ENCODE assay signal across 8 cellular contexts in genomic region chr4:109434793-109435080, GRCh38. TPM values are rescaled to one million over a fixed set of nuclear protein-coding genes. Genes with fewer than 3 reads are reported as not detected.
DNase-seq lines count a peak whose midpoint lies in the region; ATAC-seq and TF ChIP-seq lines count a peak whose summit lies in the region.

No MANE protein-coding gene starts in this region.

- no peak for ATAC-seq in stimulated activated naive CD8-positive, alpha-beta T cell treated with anti-CD3 and anti-CD28 coated beads, Interleukin-15, Interleukin-2, amounts not matched to agents 100 U/mL and 50 U/mL, for 24 hours

- peak overlapping the region; percentile 79 for H3K27ac Mint-ChIP-seq in stimulated activated naive CD8-positive, alpha-beta T cell treated with anti-CD3 and anti-CD28 coated beads, Interleukin-15, Interleukin-2, amounts not matched to agents 100 ng/mL and 50 ng/mL, for 24 hours

- no peak for TF ChIP-seq CTCF in breast epithelium (IDR thresholded peaks at IDR 0.05)

- 8 to 13% methylated on average over 4 to 5 of the region's 6 CpGs for WGBS in mesodermal cell (ENCODE audit: insufficient coverage in 2 of 2), 2 experiments

- no peaks in the 10 kb centered on the region for H3K27me3 Mint-ChIP-seq in stimulated activated naive CD8-positive, alpha-beta T cell treated with anti-CD3 and anti-CD28 coated beads, Interleukin-15, Interleukin-2, amounts not matched to agents 100 ng/mL and 50 ng/mL, for 24 hours

- TF ChIP-seq POLR2A in breast epithelium (IDR thresholded peaks at IDR 0.05), result no peak

- H3K36me3 ChIP-seq in breast epithelium (no peaks in the 10 kb centered on the region), mesodermal cell (ENCODE audit: control insufficient read depth, insufficient read depth, low read length) (peaks cover 17% of the 10 kb centered on the region)

- no peaks in the 10 kb centered on the region for H3K9me3 Mint-ChIP-seq in stimulated activated naive CD8-positive, alpha-beta T cell treated with anti-CD3 and anti-CD28 coated beads, Interleukin-15, Interleukin-2, amounts not matched to agents 100 ng/mL and 50 ng/mL, for 24 hours

- peaks cover 14% of the 10 kb centered on the region for H3K36me3 Mint-ChIP-seq in stimulated activated naive CD8-positive, alpha-beta T cell treated with anti-CD3 and anti-CD28 coated beads, Interleukin-15, Interleukin-2, amounts not matched to agents 100 ng/mL and 50 ng/mL, for 24 hours (ENCODE audit: low read depth)

- peak overlapping the region; percentile 91 for H3K4me3 Mint-ChIP-seq in stimulated activated naive CD8-positive, alpha-beta T cell treated with anti-CD3 and anti-CD28 coated beads, Interleukin-15, Interleukin-2, amounts not matched to agents 100 ng/mL and 50 ng/mL, for 24 hours

- no peaks in the 10 kb centered on the region for H3K27me3 ChIP-seq in breast epithelium

- H3K4me1 ChIP-seq in breast epithelium, result peaks cover 0 to 8% of the 10 kb centered on the region in 2 donors
- peaks cover 4% of the 10 kb centered on the region for H3K4me1 ChIP-seq in mesodermal cell (ENCODE audit: control insufficient read depth, insufficient read depth, low read length, poor library complexity, severe bottlenecking)

- peak overlapping the region; percentile 68 to 98 (median 72) for H3K4me3 ChIP-seq in breast epithelium
- peak overlapping the region; percentile 74 for H3K4me3 ChIP-seq in mesodermal cell (ENCODE audit: extremely low read depth, insufficient read depth, low read length, poor library complexity, severe bottlenecking)

- intact Hi-C loops in breast epithelium (cut with DNase I; ENCODE audit: low total_unique reads), result no loop called here

- H3K9me3 ChIP-seq in breast epithelium (no peaks in the 10 kb centered on the region), mesodermal cell (ENCODE audit: control insufficient read depth, low read length) (no peaks in the 10 kb centered on the region)

- peaks cover 65% of the 10 kb centered on the region for H3K4me1 Mint-ChIP-seq in stimulated activated naive CD8-positive, alpha-beta T cell treated with anti-CD3 and anti-CD28 coated beads, Interleukin-15, Interleukin-2, amounts not matched to agents 100 ng/mL and 50 ng/mL, for 24 hours (ENCODE audit: low read depth)

- peak overlapping the region; percentile 94 to 97 for H3K27ac ChIP-seq in breast epithelium
- H3K27ac ChIP-seq in mesodermal cell (ENCODE audit: low read depth, low read length, severe bottlenecking), result peak overlapping the region; percentile 51

- no peak for DNase-seq in stimulated activated naive CD8-positive, alpha-beta T cell treated with anti-CD3 and anti-CD28 coated beads, Interleukin-15, Interleukin-2, amounts not matched to agents 100 U/mL and 50 U/mL, for 24 hours
- no peak for DNase-seq in breast epithelium (ENCODE audit: low spot score in 2 of 2)
- DNase-seq in NCI-H2171 (lab: John Stamatoyannopoulos, UW), result no peak
- DNase-seq in NCI-H1092 (lab: John Stamatoyannopoulos, UW), result no peak
- no peak for DNase-seq in DMS53 treated with DMSO at 0.1 percent for 48 hours (lab: John Stamatoyannopoulos, UW; ENCODE audit: unreplicated experiment)
- no peak for DNase-seq in NCI-H524 treated with DMSO at 0.1 percent for 48 hours (lab: John Stamatoyannopoulos, UW)

RNA-seq across cellular contexts. Expression of gene SEC24B, which starts 1.1 kb away (rescaled TPM):
- 10 to 100 TPM; 39.2 to 51.2 (median 42.3) TPM for total RNA-seq in breast epithelium
- 43.1 TPM for polyA plus RNA-seq in mesodermal cell (2013, experiment 1 of 2)
- polyA plus RNA-seq in mesodermal cell (2013, experiment 2 of 2), result 39.0 TPM
